31 cellular contexts compared by ENCODE assay signal in genomic region chr5:164098979-164099378, GRCh38.
"Had no signal": no experiment of that assay in that cellular context is flagged by ENCODE, and none has a peak within 500 bp of the region (broad histone marks: within the 10 kb centered on the region; RNA-seq: fewer than 3 reads in every experiment).

No MANE protein-coding gene starts in this region.

- H2AFZ ChIP-seq: hepatocyte had no signal

- H3K4me2 ChIP-seq: hepatocyte had no signal

- H3K4me3 Mint-ChIP-seq: mesothelial cell of epicardium; naive thymus-derived CD4-positive, alpha-beta T cell; natural killer cell treated with Interleukin-12 subunit alpha and Interleukin-12 subunit beta and Interleukin-15 and Interleukin-18, amount 100 ng/mL, for 72 hours; neural crest cell; stimulated activated memory B cell treated with anti-CD40 and anti-IgM and Interleukin-4, amounts not matched to agents 10 μg/mL and 1 μg/mL and 100 μg/mL, for 72 hours; stimulated activated naive CD8-positive, alpha-beta T cell treated with anti-CD3 and anti-CD28 coated beads, Interleukin-15, amount 100 ng/mL, for 72 hours had no signal

- ATAC-seq: heart left ventricle; mucosa of descending colon; naive thymus-derived CD4-positive, alpha-beta T cell; natural killer cell treated with Interleukin-12 subunit alpha and Interleukin-12 subunit beta and Interleukin-15 and Interleukin-18, amount 100 ng/mL, for 72 hours; pancreas; right cardiac atrium; sciatic nerve; stimulated activated memory B cell treated with anti-CD40 and anti-IgM and Interleukin-4, amounts not matched to agents 10 μg/mL and 1 μg/mL and 100 μg/mL, for 72 hours; stimulated activated naive CD8-positive, alpha-beta T cell treated with anti-CD3 and anti-CD28 coated beads, Interleukin-15, amount 100 ng/mL, for 72 hours; upper lobe of right lung had no signal

- H3K9me3 Mint-ChIP-seq: mesothelial cell of epicardium; neural crest cell; stimulated activated memory B cell treated with anti-CD40 and anti-IgM and Interleukin-4, amounts not matched to agents 10 μg/mL and 1 μg/mL and 100 μg/mL, for 72 hours had no signal

- H3K27ac Mint-ChIP-seq: mesothelial cell of epicardium; naive thymus-derived CD4-positive, alpha-beta T cell; natural killer cell treated with Interleukin-12 subunit alpha and Interleukin-12 subunit beta and Interleukin-15 and Interleukin-18, amount 100 ng/mL, for 72 hours; stimulated activated memory B cell treated with anti-CD40 and anti-IgM and Interleukin-4, amounts not matched to agents 10 μg/mL and 1 μg/mL and 100 μg/mL, for 72 hours; stimulated activated naive CD8-positive, alpha-beta T cell treated with anti-CD3 and anti-CD28 coated beads, Interleukin-15, amount 100 ng/mL, for 72 hours had no signal

- H3K27me3 ChIP-seq: heart left ventricle, hepatocyte, pancreas, testis, thyroid gland, transverse colon, upper lobe of right lung had no signal

- H3K27ac ChIP-seq: heart left ventricle, hepatocyte, left ventricle myocardium inferior, pancreas, prostate gland, skin epidermis, testis, thyroid gland, transverse colon, upper lobe of right lung had no signal

- H3K36me3 Mint-ChIP-seq: mesothelial cell of epicardium; naive thymus-derived CD4-positive, alpha-beta T cell; natural killer cell treated with Interleukin-12 subunit alpha and Interleukin-12 subunit beta and Interleukin-15 and Interleukin-18, amount 100 ng/mL, for 72 hours; stimulated activated memory B cell treated with anti-CD40 and anti-IgM and Interleukin-4, amounts not matched to agents 10 μg/mL and 1 μg/mL and 100 μg/mL, for 72 hours had no signal

- H3K4me1 ChIP-seq: pancreas, prostate gland, testis, thyroid gland, transverse colon, upper lobe of right lung had no signal

- H3K79me2 ChIP-seq: hepatocyte had no signal

- H3K4me3 ChIP-seq: heart left ventricle, hepatocyte, left ventricle myocardium inferior, lung, mucosa of descending colon, pancreas, prostate gland, skin epidermis, testis, thyroid gland, transverse colon, upper lobe of right lung had no signal

- H3K9me3 ChIP-seq: heart left ventricle, left ventricle myocardium inferior, mucosa of descending colon, pancreas, prostate gland, testis, thyroid gland, transverse colon, upper lobe of right lung had no signal

- H3K36me3 ChIP-seq: heart left ventricle, left ventricle myocardium inferior, pancreas, prostate gland, thyroid gland, transverse colon, upper lobe of right lung had no signal

- H3K4me1 Mint-ChIP-seq: mesothelial cell of epicardium; naive thymus-derived CD4-positive, alpha-beta T cell; neural crest cell; stimulated activated naive CD8-positive, alpha-beta T cell treated with anti-CD3 and anti-CD28 coated beads, Interleukin-15, amount 100 ng/mL, for 72 hours had no signal

- DNase-seq: heart left ventricle; islet precursor cell; left ventricle myocardium inferior; mesendoderm; mucosa of descending colon; naive thymus-derived CD4-positive, alpha-beta T cell; nucleus accumbens; pancreas; posterior cingulate gyrus; retina; right cardiac atrium; stimulated activated CD4-positive, alpha-beta T cell treated with anti-CD3 and anti-CD28 coated beads, Interleukin-12 subunit alpha, Interleukin-12 subunit beta, amount 100 ng/mL, for 4 hours; stimulated activated CD4-positive, alpha-beta T cell treated with anti-CD3 and anti-CD28 coated beads, Interleukin-15, amount 100 ng/mL, for 24 hours; stimulated activated CD4-positive, alpha-beta T cell treated with anti-CD3 and anti-CD28 coated beads, Interleukin-2, amount 100 ng/mL, for 24 hours; stimulated activated CD4-positive, alpha-beta T cell treated with anti-CD3 and anti-CD28 coated beads, Interleukin-4, amount 100 ng/mL, for 24 hours; stimulated activated naive CD4-positive, alpha-beta T cell treated with Interleukin-2 at 50 U/mL for 16 hours; stimulated activated naive CD8-positive, alpha-beta T cell treated with anti-CD3 and anti-CD28 coated beads, Interleukin-15, amount 100 ng/mL, for 72 hours; substantia nigra; testis; thyroid gland; transverse colon; upper lobe of right lung had no signal
